8 cellular contexts compared by ENCODE assay signal in genomic region chr17:74744714-74745547, GRCh38. TPM values are rescaled to one million over a fixed set of nuclear protein-coding genes. Genes with fewer than 3 reads are reported as not detected.
DNase-seq lines count a peak whose midpoint lies in the region; ATAC-seq and TF ChIP-seq lines count a peak whose summit lies in the region.

No MANE protein-coding gene starts in this region.

- H3K9me3 ChIP-seq in HUES48 (ENCODE audit: control insufficient read depth, insufficient read depth, low read length) (no peaks in the 10 kb centered on the region), gastroesophageal sphincter (no peaks in the 10 kb centered on the region)

- no peak for TF ChIP-seq EP300 in gastroesophageal sphincter (IDR thresholded peaks at IDR 0.05)

- peak; percentile 35 for ATAC-seq in gastroesophageal sphincter
- ATAC-seq in HG03520 (IDR thresholded peaks at IDR 0.05; ENCODE audit: unreplicated experiment), result no peak

- TF ChIP-seq POLR2A in gastroesophageal sphincter (IDR thresholded peaks at IDR 0.05), result no peak

- no peaks in the 10 kb centered on the region for H3K36me3 ChIP-seq in HUES48 (ENCODE audit: control insufficient read depth, insufficient read depth, low read length)
- H3K36me3 ChIP-seq in gastroesophageal sphincter, result no peaks in the 10 kb centered on the region

- H3K27ac ChIP-seq in HUES48 (ENCODE audit: low read depth, low read length), result no peak overlapping the region
- H3K27ac ChIP-seq in gastroesophageal sphincter, result peak overlapping the region in 3 of 4 donors; percentile 64 to 73 (median 66)

- H3K4me3 ChIP-seq in HUES48 (ENCODE audit: low read depth, low read length) (peak overlapping the region; percentile 52), gastroesophageal sphincter (peak overlapping the region in 1 of 2 donors; percentile 36)

- H3K27me3 ChIP-seq in HUES48 (ENCODE audit: control insufficient read depth, insufficient read depth, low read length) (no peaks in the 10 kb centered on the region), gastroesophageal sphincter (peaks cover 64% of the 10 kb centered on the region)

- H3K4me1 ChIP-seq in HUES48 (ENCODE audit: control insufficient read depth, insufficient read depth, low read length) (peaks cover 33% of the 10 kb centered on the region), gastroesophageal sphincter (peaks cover 0 to 55% (median 6%) of the 10 kb centered on the region in 3 donors)

- no peak overlapping the region for H3K9ac ChIP-seq in HUES48 (ENCODE audit: low read depth, low read length)

- WGBS in gastroesophageal sphincter (ENCODE audit: low coverage in 1 of 2), 2 donors, result 0 to 4% methylated on average over 2 to 4 of the region's 24 CpGs

- peak; percentile 76 for DNase-seq in COLO829 (ENCODE audit: low spot score)
- peak; percentile 76 for DNase-seq in RPMI8226
- DNase-seq in activated gamma-delta T cell treated with Interleukin-2 at 50 U/mL for 16 hours, result peak; percentile 84
- DNase-seq in occipital lobe (lab: John Stamatoyannopoulos, UW), result peak; percentile 41
- DNase-seq in superior temporal gyrus (ENCODE audit: extremely low spot score), result peak; percentile 90

- TF ChIP-seq CTCF in gastroesophageal sphincter (IDR thresholded peaks at IDR 0.05), result peak in 3 of 4 experiments; percentile 99

RNA-seq across cellular contexts. Expression of gene NHERF1, which starts 3.5 kb away (rescaled TPM):
- total RNA-seq in gastroesophageal sphincter, result 10 to 100 TPM; 10.3 to 25.7 (median 19.9) TPM
- 7.0 TPM for total RNA-seq in occipital lobe

RNA-seq across cellular contexts. Expression of gene RAB37, which starts 7.9 kb away (rescaled TPM):
- total RNA-seq in gastroesophageal sphincter (1 to 10 TPM; 1.2 to 5.1 (median 2.0) TPM), occipital lobe (1.1 TPM)

RNA-seq across cellular contexts. Expression of gene NAT9, which starts 31.2 kb away (rescaled TPM):
- total RNA-seq in gastroesophageal sphincter (10 to 100 TPM; 21.7 to 34.7 (median 26.3) TPM), occipital lobe (17.3 TPM)

RNA-seq across cellular contexts. Expression of gene CD300LF, which starts 32.2 kb away (rescaled TPM):
- total RNA-seq in gastroesophageal sphincter (under 1 TPM in 1 of 4 donors, not detected in 3; 0.27 TPM), occipital lobe (0.16 TPM)
